In the genomic region with DNA sequence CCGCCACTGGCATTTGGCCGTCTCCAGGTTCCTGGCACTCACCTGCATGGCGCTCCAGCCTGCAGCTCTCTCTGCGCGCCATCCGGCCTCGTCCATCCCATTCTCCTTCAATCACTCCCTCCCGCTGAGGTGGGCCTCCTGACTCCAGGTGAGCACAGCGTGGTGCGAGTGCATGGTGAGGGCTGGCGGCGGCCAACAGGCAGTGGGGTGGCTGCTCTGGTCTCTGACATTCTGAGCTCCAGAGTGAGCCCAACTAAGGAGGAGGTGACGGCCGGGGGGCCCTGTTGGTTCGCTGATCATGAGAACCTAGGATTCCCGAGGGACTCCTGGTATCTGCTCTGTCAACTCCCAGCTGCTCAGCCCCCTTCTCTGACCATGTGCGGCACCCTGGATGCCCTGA, we compare ENCODE assay signal across 21 cellular contexts.
DNase-seq lines count a peak whose midpoint lies in the region; ATAC-seq, FAIRE-seq and TF ChIP-seq lines count a peak whose summit lies in the region.
"Had no signal": no experiment of that assay in that cellular context is flagged by ENCODE, and none has a peak within 500 bp of the region (broad histone marks: within the 10 kb centered on the region; RNA-seq: fewer than 3 reads in every experiment).

No MANE protein-coding gene starts in this region.

- H3K36me3 ChIP-seq in BLaER1 (no peaks in the 10 kb centered on the region), kidney (ENCODE audit: control insufficient read depth in 1 of 2, insufficient read depth in 2 of 2, low read length in 2 of 2) (no peaks in the 10 kb centered on the region), trophoblast cell (ENCODE audit: control insufficient read depth in 1 of 2, insufficient read depth in 2 of 2, low read length in 2 of 2) (no peaks in the 10 kb centered on the region), right lobe of liver (no peaks in the 10 kb centered on the region)
- H3K36me3 ChIP-seq: BE2C had no signal

- H3K4ac ChIP-seq in trophoblast cell (ENCODE audit: low read depth, low read length): no peak overlapping the region

- H3K23ac ChIP-seq in trophoblast cell (ENCODE audit: low read length): no peak overlapping the region

- H3K4me1 ChIP-seq in BLaER1 (peaks cover 5% of the 10 kb centered on the region), kidney (ENCODE audit: control insufficient read depth in 1 of 2, insufficient read depth in 1 of 2, low read depth in 1 of 2, low read length in 2 of 2) (no peaks in the 10 kb centered on the region), trophoblast cell (ENCODE audit: control insufficient read depth in 1 of 2, insufficient read depth in 2 of 2, low read length in 2 of 2) (peaks cover 0 to 4% of the 10 kb centered on the region in 2 experiments), right lobe of liver (no peaks in the 10 kb centered on the region)
- H3K4me1 ChIP-seq: BE2C had no signal

- no peak overlapping the region for H2AK5ac ChIP-seq in trophoblast cell (ENCODE audit: low read length)

- H2BK12ac ChIP-seq in trophoblast cell (ENCODE audit: low read length): no peak overlapping the region

- no peak overlapping the region for H3K18ac ChIP-seq in trophoblast cell (ENCODE audit: low read length)

- no peak for TF ChIP-seq POLR2A in right lobe of liver (IDR thresholded peaks at IDR 0.05)

- intact Hi-C loops in kidney (cut with DNase I) (no loop called here), right lobe of liver (cut with DNase I) (no loop called here)

- H3K9ac ChIP-seq in BLaER1 (no peak overlapping the region), kidney (ENCODE audit: low read length in 2 of 2) (no peak overlapping the region), trophoblast cell (ENCODE audit: low read length) (no peak overlapping the region)

- peak overlapping the region; percentile 8; the same call in 1 of the 2 replicates for H3K4me2 ChIP-seq in BLaER1
- no peak overlapping the region for H3K4me2 ChIP-seq in trophoblast cell (ENCODE audit: low read length)
- H3K4me2 ChIP-seq: GM23338 had no signal

- H3K4me3 ChIP-seq in BLaER1: no peak overlapping the region
- no peak overlapping the region for H3K4me3 ChIP-seq in kidney (ENCODE audit: low read length in 2 of 2)
- no peak overlapping the region for H3K4me3 ChIP-seq in trophoblast cell (ENCODE audit: low read depth, low read length)
- H3K4me3 ChIP-seq in right lobe of liver: no peak overlapping the region
- H3K4me3 ChIP-seq: GM23338 had no signal

- H2AFZ ChIP-seq in trophoblast cell (ENCODE audit: insufficient read depth, low read length, poor library complexity): no peak overlapping the region
- H2AFZ ChIP-seq: GM23338 had no signal

- ATAC-seq in left lobe of liver: no peak
- ATAC-seq in right lobe of liver: no peak
- ATAC-seq: GM23338 had no signal

- H4K8ac ChIP-seq in trophoblast cell (ENCODE audit: low read depth, low read length): no peak overlapping the region

- no peaks in the 10 kb centered on the region for H3K9me3 ChIP-seq in BLaER1
- no peaks in the 10 kb centered on the region for H3K9me3 ChIP-seq in kidney (ENCODE audit: control insufficient read depth in 1 of 2, low read length in 2 of 2)
- H3K9me3 ChIP-seq in trophoblast cell (ENCODE audit: insufficient read depth, low read depth, low read length): no peaks in the 10 kb centered on the region
- H3K9me3 ChIP-seq in right lobe of liver: no peaks in the 10 kb centered on the region
- H3K9me3 ChIP-seq: BE2C had no signal

- H4K20me1 ChIP-seq in BLaER1: no peaks in the 10 kb centered on the region

- no peaks in the 10 kb centered on the region for H3K27me3 ChIP-seq in BLaER1
- no peaks in the 10 kb centered on the region for H3K27me3 ChIP-seq in trophoblast cell (ENCODE audit: insufficient read depth, low read length)
- no peaks in the 10 kb centered on the region for H3K27me3 ChIP-seq in right lobe of liver
- H3K27me3 ChIP-seq: BE2C had no signal

- TF ChIP-seq CTCF in kidney (IDR thresholded peaks at IDR 0.05; ENCODE audit: borderline replicate concordance, extremely low read depth, insufficient read depth): no peak
- no peak for TF ChIP-seq CTCF in right lobe of liver (IDR thresholded peaks at IDR 0.05)

- FAIRE-seq in kidney (lab: Jason Lieb, UNC): no peak
- FAIRE-seq: A204.1, GM12892, GM18507, H54 had no signal

- H3K27ac ChIP-seq in BLaER1 (no peak overlapping the region), kidney (ENCODE audit: low read depth in 2 of 2, low read length in 2 of 2) (no peak overlapping the region), trophoblast cell (ENCODE audit: low read depth, low read length) (no peak overlapping the region), right lobe of liver (no peak overlapping the region)
- H3K27ac ChIP-seq: C4-2B, HL-60 had no signal

- no peaks in the 10 kb centered on the region for H3K79me1 ChIP-seq in trophoblast cell (ENCODE audit: low read length)

- no peak overlapping the region for H4K12ac ChIP-seq in trophoblast cell (ENCODE audit: low read depth, low read length)

- H2BK5ac ChIP-seq in trophoblast cell (ENCODE audit: low read depth, low read length, poor library complexity): no peak overlapping the region

- no peak overlapping the region for H2BK120ac ChIP-seq in trophoblast cell (ENCODE audit: insufficient read depth, low read length, poor library complexity)

- no peak overlapping the region for H4K91ac ChIP-seq in trophoblast cell (ENCODE audit: low read depth, low read length)

- no CpG with 5 or more reads among the region's 17 CpGs for WGBS in trophoblast cell (ENCODE audit: extremely low coverage, insufficient coverage, insufficient read length)
- 81% methylated on average over 3 of the region's 17 CpGs for WGBS in right lobe of liver (ENCODE audit: insufficient coverage, low coverage, low lambda C conversion rate, missing lambda C conversion rate)

- peak; percentile 88 for DNase-seq in COR-L47 (lab: John Stamatoyannopoulos, UW)
- peak; percentile 47 for DNase-seq in kidney
- no peak for DNase-seq in trophoblast cell
- DNase-seq in left lobe of liver (ENCODE audit: low spot score): no peak
- no peak for DNase-seq in kidney tubule cell (ENCODE audit: low spot score)
- DNase-seq in right lobe of liver: no peak
- DNase-seq: ACHN; BE2C; CD4-positive, alpha-beta T cell; DMS153; DMS79; GDM1; HCEC 1CT had no signal

- H3K14ac ChIP-seq in trophoblast cell (ENCODE audit: low read length): peak overlapping the region; percentile 38

- H3K79me2 ChIP-seq in trophoblast cell (ENCODE audit: control insufficient read depth, insufficient read depth, low read length, poor library complexity): no peaks in the 10 kb centered on the region

Comparison
In these comparisons a context has a peak if more than half of its experiments do, and no peak if none do; other contexts are left out.
1. DNase-seq: peak in COR-L47 (single experiment) and kidney (single experiment); none in trophoblast cell (0 of 2), left lobe of liver (single experiment), kidney tubule cell (single experiment) and right lobe of liver (0 of 3).